In the genomic region with DNA sequence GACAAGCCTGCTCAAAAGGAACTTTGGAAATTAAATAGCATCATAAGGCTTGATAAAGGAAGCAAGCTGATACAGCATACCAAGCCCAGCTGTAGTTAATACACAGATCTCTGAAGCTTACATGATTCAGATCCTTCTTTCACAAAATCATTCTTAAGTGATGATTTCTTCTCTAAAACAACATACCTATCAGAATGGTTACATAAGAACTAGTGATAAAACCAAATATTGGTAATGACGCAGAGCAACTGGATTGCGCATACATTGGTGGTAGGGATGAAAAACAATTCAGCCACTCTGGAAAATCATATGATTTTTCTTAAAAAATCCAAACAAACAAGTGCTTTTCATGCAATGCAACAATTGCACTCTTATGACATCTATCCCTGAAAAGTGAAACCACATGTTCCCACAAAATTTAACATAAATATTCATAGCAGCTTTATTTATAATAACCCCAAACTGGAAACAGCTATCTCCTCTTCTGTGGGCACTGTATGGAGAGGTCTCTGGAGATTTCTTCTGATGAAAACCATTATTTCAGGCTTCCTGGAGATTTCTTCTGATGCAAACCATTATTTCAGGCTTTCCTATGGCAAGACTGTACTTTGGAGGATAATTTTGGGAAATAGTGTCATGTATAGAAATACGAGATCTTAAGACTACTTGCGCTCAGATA, we compare ENCODE assay signal across 19 cellular contexts.
DNase-seq lines count a peak whose midpoint lies in the region; ATAC-seq and TF ChIP-seq lines count a peak whose summit lies in the region.
"Had no signal": no experiment of that assay in that cellular context is flagged by ENCODE, and none has a peak within 500 bp of the region (broad histone marks: within the 10 kb centered on the region; RNA-seq: fewer than 3 reads in every experiment).

No MANE protein-coding gene starts in this region.

- no peaks in the 10 kb centered on the region for H3K9me3 ChIP-seq in A673 (ENCODE audit: low read depth, low read length, poor library complexity, severe bottlenecking)
- H3K9me3 ChIP-seq: ovary had no signal

- ATAC-seq in HG03025 (IDR thresholded peaks at IDR 0.05; ENCODE audit: low FRiP score, unreplicated experiment) (no peak), GM21619 (IDR thresholded peaks at IDR 0.05; ENCODE audit: unreplicated experiment) (no peak), HG02938 (IDR thresholded peaks at IDR 0.05; ENCODE audit: unreplicated experiment) (no peak)
- ATAC-seq: activated T-cell treated with anti-CD3 and anti-CD28 coated beads, Interleukin-2, amount 50 U/mL, for 4 hours; K562; stimulated activated memory B cell treated with anti-CD40 and anti-IgM and Interleukin-4, amounts not matched to agents 10 μg/mL and 1 μg/mL and 100 μg/mL, for 72 hours had no signal

- H3K27me3 ChIP-seq in A673 (replicated peaks; ENCODE audit: insufficient read depth, low read depth, low read length, poor library complexity): no peaks in the 10 kb centered on the region
- H3K27me3 ChIP-seq: ovary had no signal

- POLR2A ChIA-PET in A673 (lab: Charles Lee; ENCODE audit: low non-redundant PET): no interaction called here

- H3K4me3 ChIP-seq in A673 (ENCODE audit: low read depth, low read length, poor library complexity, severe bottlenecking) (no peak overlapping the region), HFF-Myc (replicated peaks; ENCODE audit: low read depth, low read length) (no peak overlapping the region), fibroblast of the aortic adventitia (ENCODE audit: low read depth, low read length) (peak overlapping the region; percentile 32)
- H3K4me3 ChIP-seq: K562, ovary had no signal

- H3K27ac ChIP-seq in A673 (ENCODE audit: low read depth, low read length, poor library complexity, severe bottlenecking): peak overlapping the region; percentile 52
- H3K27ac ChIP-seq: ovary had no signal

- H3K36me3 ChIP-seq in A673 (ENCODE audit: insufficient read depth, low read length, poor library complexity, severe bottlenecking): no peaks in the 10 kb centered on the region
- H3K36me3 ChIP-seq: ovary had no signal

- DNase-seq in A673 (ENCODE audit: low spot score) (peak; percentile 37), HFF-Myc (ENCODE audit: extremely low read depth, low read depth) (peak; percentile 19), amniotic stem cell (lab: John Stamatoyannopoulos, UW) (peak; percentile 53), fibroblast of the aortic adventitia (ENCODE audit: low read depth) (peak; percentile 98), KG1 (lab: John Stamatoyannopoulos, UW) (no peak)
- DNase-seq: 8988T; activated CD4-positive, alpha-beta T cell treated with anti-CD3 and anti-CD28 coated beads, Interleukin-2, amount 50 U/mL, for 48 hours; activated naive CD8-positive, alpha-beta T cell treated with anti-CD3 and anti-CD28 coated beads for 36 hours; activated T-cell treated with anti-CD3 and anti-CD28 coated beads, Interleukin-2, amount 50 U/mL, for 4 hours; hypothalamus; NCI-H1105 treated with DMSO at 0.1 percent for 48 hours; ovary; SHP77 treated with DMSO at 0.1 percent for 48 hours; small intestine had no signal

- TF ChIP-seq CTCF in A673 (conservative IDR thresholded peaks at IDR 0.05; ENCODE audit: low read depth, low read length) (no peak), HFF-Myc (IDR thresholded peaks at IDR 0.05; ENCODE audit: low read depth, low read length, missing control alignments) (no peak), fibroblast of the aortic adventitia (IDR thresholded peaks at IDR 0.05; ENCODE audit: insufficient read depth, low read length) (no peak)

- intact Hi-C loops in A673 (cut with micrococcal nuclease; ENCODE audit: unreplicated experiment): loop anchor here (10.0 kb wide), 2 partner anchors 455 to 955 kb away; no protein-coding TSS in a partner anchor

- BruUV-seq in A673 (replicated peaks; lab: Mats Ljungman, UMichigan): no TSS peak

- peaks cover 8% of the 10 kb centered on the region for H3K4me1 ChIP-seq in A673 (ENCODE audit: insufficient read depth, low read length, poor library complexity, severe bottlenecking)

- CTCF ChIA-PET in A673 (lab: Charles Lee): no interaction called here
